ENCODE assay signal across 26 cellular contexts in genomic region chr15:69780981-69781380, GRCh38.
"Had no signal": no experiment of that assay in that cellular context is flagged by ENCODE, and none has a peak within 500 bp of the region (broad histone marks: within the 10 kb centered on the region; RNA-seq: fewer than 3 reads in every experiment).

No MANE protein-coding gene starts in this region.

- DNase-seq: activated CD4-positive, alpha-beta T cell treated with anti-CD3 and anti-CD28 coated beads, Interleukin-2, amount 50 U/mL, for 4 hours; activated naive CD4-positive, alpha-beta T cell treated with Interleukin-2 at 50 U/mL for 16 hours; activated naive CD8-positive, alpha-beta T cell treated with anti-CD3 and anti-CD28 coated beads, Interleukin-2, amount 10 ng/mL, durations not matched to agents 7 days and 5 days; activated T-cell treated with anti-CD3 and anti-CD28 coated beads, Interleukin-2, amount 50 U/mL, for 1 hour; amniotic stem cell; gastrocnemius medialis; head of caudate nucleus; hypothalamus; left ventricle myocardium inferior; naive thymus-derived CD8-positive, alpha-beta T cell; retina; sigmoid colon; stimulated activated CD4-positive, alpha-beta T cell treated with anti-CD3 and anti-CD28 coated beads, Interleukin-15, amount 100 ng/mL, for 24 hours; stimulated activated CD8-positive, alpha-beta memory T cell treated with anti-CD3 and anti-CD28 coated beads, Interleukin-4, amount 100 ng/mL, for 48 hours; stimulated activated naive CD4-positive, alpha-beta T cell; testis had no signal

- ATAC-seq: gastrocnemius medialis; naive thymus-derived CD8-positive, alpha-beta T cell had no signal

- H3K36me3 ChIP-seq: breast epithelium, esophagus muscularis mucosa, gastrocnemius medialis, left ventricle myocardium inferior, neural progenitor cell, sigmoid colon, vagina had no signal

- H3K4me2 ChIP-seq: neural progenitor cell, smooth muscle cell had no signal

- H3K27me3 ChIP-seq: breast epithelium, esophagus muscularis mucosa, gastrocnemius medialis, neural progenitor cell, sigmoid colon, testis, vagina had no signal

- H3K9me3 ChIP-seq: breast epithelium, esophagus muscularis mucosa, gastrocnemius medialis, testis, vagina had no signal

- H3K27me3 Mint-ChIP-seq: central memory CD8-positive, alpha-beta T cell had no signal

- H3K27ac ChIP-seq: breast epithelium, esophagus muscularis mucosa, gastrocnemius medialis, left ventricle myocardium inferior, neural progenitor cell, sigmoid colon, testis, vagina had no signal

- H3K4me1 ChIP-seq: breast epithelium, gastrocnemius medialis, neural progenitor cell, testis, vagina had no signal

- H3K27ac Mint-ChIP-seq: activated T-helper 2 cell treated with anti-CD3 and anti-CD28 coated beads, Interferon-gamma antibody, Interleukin-2, Interleukin-4, amounts not matched to agents 10 μg/mL and 5 μg/mL and 100 μg/mL, durations not matched to agents 14 hours and 24 hours and 36 hours; progenitor cell of endocrine pancreas; T-helper 2 cell treated with Interferon-gamma antibody and Interleukin-4, amounts not matched to agents 5 μg/mL and 100 μg/mL, for 36 hours; type B pancreatic cell had no signal

- H3K9me3 Mint-ChIP-seq: central memory CD8-positive, alpha-beta T cell had no signal

- H3K36me3 Mint-ChIP-seq: neural progenitor cell, type B pancreatic cell had no signal

- H3K4me3 Mint-ChIP-seq: activated naive CD8-positive, alpha-beta T cell treated with anti-CD3 and anti-CD28 coated beads, Interleukin-2, amount 10 ng/mL, durations not matched to agents 7 days and 5 days; central memory CD8-positive, alpha-beta T cell; neural progenitor cell; T-helper 2 cell treated with Interferon-gamma antibody and Interleukin-4, amounts not matched to agents 5 μg/mL and 100 μg/mL, for 36 hours; type B pancreatic cell had no signal

- H3K4me3 ChIP-seq: breast epithelium, esophagus muscularis mucosa, gastrocnemius medialis, left ventricle myocardium inferior, neural progenitor cell, sigmoid colon, smooth muscle cell, testis, vagina had no signal
